8 cellular contexts compared by ENCODE assay signal in genomic region chr9:121133104-121133816, GRCh38. TPM values are rescaled to one million over a fixed set of nuclear protein-coding genes. Genes with fewer than 3 reads are reported as not detected.
DNase-seq lines count a peak whose midpoint lies in the region; ATAC-seq and TF ChIP-seq lines count a peak whose summit lies in the region.

No MANE protein-coding gene starts in this region.

- peak; percentile 73 for ATAC-seq in left colon
- peak; percentile 77 for ATAC-seq in stimulated activated memory B cell treated with anti-CD40 and anti-IgM and Interleukin-4, amounts not matched to agents 10 μg/mL and 1 μg/mL and 100 μg/mL, for 72 hours

- CTCF ChIA-PET in RWPE1 (lab: Yijun Ruan, JAX) (no interaction called here), GM10248 (lab: Yijun Ruan, JAX) (interaction anchor here (1.3 to 3.3 kb wide), 3 partner anchors 10 to 29 kb away, joined by 3 to 22 read pairs (median 3); no protein-coding TSS in a partner anchor)

- peak overlapping the region; percentile 70 for H3K27ac ChIP-seq in RWPE1

- H3K4me1 Mint-ChIP-seq in activated T-cell treated with anti-CD3 and anti-CD28 coated beads, Interleukin-2, amount 50 U/mL, for 24 hours (ENCODE audit: low read depth): peaks cover 68% of the 10 kb centered on the region
- peaks cover 56% of the 10 kb centered on the region for H3K4me1 Mint-ChIP-seq in stimulated activated memory B cell treated with anti-CD40 and anti-IgM and Interleukin-4, amounts not matched to agents 10 μg/mL and 1 μg/mL and 100 μg/mL, for 72 hours

- peaks cover 96% of the 10 kb centered on the region for H3K36me3 Mint-ChIP-seq in activated T-cell treated with anti-CD3 and anti-CD28 coated beads, Interleukin-2, amount 50 U/mL, for 24 hours (ENCODE audit: low read depth)
- H3K36me3 Mint-ChIP-seq in stimulated activated memory B cell treated with anti-CD40 and anti-IgM and Interleukin-4, amounts not matched to agents 10 μg/mL and 1 μg/mL and 100 μg/mL, for 72 hours: peaks cover 79% of the 10 kb centered on the region

- no peaks in the 10 kb centered on the region for H3K27me3 Mint-ChIP-seq in activated T-cell treated with anti-CD3 and anti-CD28 coated beads, Interleukin-2, amount 50 U/mL, for 24 hours
- H3K27me3 Mint-ChIP-seq in stimulated activated memory B cell treated with anti-CD40 and anti-IgM and Interleukin-4, amounts not matched to agents 10 μg/mL and 1 μg/mL and 100 μg/mL, for 72 hours: no peaks in the 10 kb centered on the region

- H3K4me3 Mint-ChIP-seq in activated T-cell treated with anti-CD3 and anti-CD28 coated beads, Interleukin-2, amount 50 U/mL, for 24 hours: peak overlapping the region; percentile 27
- H3K4me3 Mint-ChIP-seq in stimulated activated memory B cell treated with anti-CD40 and anti-IgM and Interleukin-4, amounts not matched to agents 10 μg/mL and 1 μg/mL and 100 μg/mL, for 72 hours: no peak overlapping the region

- DNase-seq in RWPE1 (ENCODE audit: low spot score): peak; percentile 34
- DNase-seq in activated T-cell treated with anti-CD3 and anti-CD28 coated beads, Interleukin-2, amount 50 U/mL, for 24 hours: peak; percentile 72
- peak; percentile 63 to 79 for DNase-seq in left colon
- DNase-seq in A172 (ENCODE audit: low spot score): no peak
- no peak for DNase-seq in anterior cingulate cortex (lab: John Stamatoyannopoulos, UW)
- DNase-seq in GM10248 (ENCODE audit: extremely low spot score): no peak
- no peak for DNase-seq in cerebellar nuclear complex (lab: John Stamatoyannopoulos, UW)

- intact Hi-C loops in left colon (cut with DNase I, micrococcal nuclease): no loop called here

- H3K27ac Mint-ChIP-seq in activated T-cell treated with anti-CD3 and anti-CD28 coated beads, Interleukin-2, amount 50 U/mL, for 24 hours: peak overlapping the region; percentile 78
- H3K27ac Mint-ChIP-seq in stimulated activated memory B cell treated with anti-CD40 and anti-IgM and Interleukin-4, amounts not matched to agents 10 μg/mL and 1 μg/mL and 100 μg/mL, for 72 hours: peak overlapping the region; percentile 43

- TF ChIP-seq CTCF in RWPE1 (conservative IDR thresholded peaks at IDR 0.05; ENCODE audit: low read depth) (no peak), GM10248 (IDR thresholded peaks at IDR 0.05; ENCODE audit: control extremely low read depth, extremely low read depth, low read depth, missing control alignments) (no peak)

- H3K9me3 Mint-ChIP-seq in activated T-cell treated with anti-CD3 and anti-CD28 coated beads, Interleukin-2, amount 50 U/mL, for 24 hours: peaks cover 11% of the 10 kb centered on the region
- H3K9me3 Mint-ChIP-seq in stimulated activated memory B cell treated with anti-CD40 and anti-IgM and Interleukin-4, amounts not matched to agents 10 μg/mL and 1 μg/mL and 100 μg/mL, for 72 hours: peaks cover 2% of the 10 kb centered on the region

- POLR2A ChIA-PET in RWPE1 (lab: Yijun Ruan, JAX; ENCODE audit: low non-redundant PET): no interaction called here
- POLR2A ChIA-PET in GM10248 (lab: Yijun Ruan, JAX): interaction anchor here (0.8 kb wide), 1 partner anchor 12 kb away, joined by 3 read pairs; no protein-coding TSS in a partner anchor

RNA-seq across cellular contexts. Expression of gene CNTRL, which starts 58.5 kb away (rescaled TPM):
- total RNA-seq in left colon: 1 to 10 TPM; 6.1 to 9.2 TPM
- 31.3 and 31.7 TPM in 2 replicates for total RNA-seq in A172 (2014; rRNA removed; shearing (Covaris generic))

Comparison
In these comparisons a context has a peak if more than half of its experiments do, and no peak if none do; other contexts are left out.
1. DNase-seq: peak in RWPE1 (single experiment), activated T-cell treated with anti-CD3 and anti-CD28 coated beads, Interleukin-2, amount 50 U/mL, for 24 hours (single experiment) and left colon (2 of 2); none in A172 (single experiment), anterior cingulate cortex (0 of 58), GM10248 (single experiment) and cerebellar nuclear complex (0 of 2).